Comparison of ENCODE assay signal across 10 cellular contexts in genomic region chr11:35976434-35976833, GRCh38. TPM values are rescaled to one million over a fixed set of nuclear protein-coding genes. Genes with fewer than 3 reads are reported as not detected.
"Had no signal": no experiment of that assay in that cellular context is flagged by ENCODE, and none has a peak within 500 bp of the region (broad histone marks: within the 10 kb centered on the region; RNA-seq: fewer than 3 reads in every experiment).

No MANE protein-coding gene starts in this region.

- DNase-seq: GM23248, GOT3, H7, HFFc6, KBM-7 had no signal

- H3K36me3 Mint-ChIP-seq: IgD-negative memory B cell had no signal

- H3K27ac ChIP-seq: GM23248, HL-60 had no signal

- H2AFZ ChIP-seq: GM23248 had no signal

- H3K36me3 ChIP-seq: HAP-1 had no signal

- H3K27ac Mint-ChIP-seq: HFFc6, IgD-negative memory B cell had no signal

- H3K4me1 ChIP-seq: HAP-1 had no signal

- H3K4me1 Mint-ChIP-seq: IgD-negative memory B cell had no signal

- ATAC-seq: HCT116, HepG2 had no signal

- H3K4me3 Mint-ChIP-seq: HFFc6, IgD-negative memory B cell had no signal

- FAIRE-seq: HepG2 had no signal

- H3K4me3 ChIP-seq: GM23248, HAP-1 had no signal

- H3K9me3 ChIP-seq: HAP-1 had no signal

- H3K9ac ChIP-seq: GM23248 had no signal

RNA-seq across cellular contexts. Expression of gene LDLRAD3, which starts 32.6 kb away (rescaled TPM):
- polyA plus RNA-seq: IgD-negative memory B cell had no signal
